8 cellular contexts compared by ENCODE assay signal in genomic region chr1:183841550-183841949, GRCh38. TPM values are rescaled to one million over a fixed set of nuclear protein-coding genes. Genes with fewer than 3 reads are reported as not detected.
DNase-seq lines count a peak whose midpoint lies in the region; ATAC-seq and TF ChIP-seq lines count a peak whose summit lies in the region.

No MANE protein-coding gene starts in this region.

- peak overlapping the region; percentile 66 for H3K4me2 ChIP-seq in skeletal muscle satellite cell (ENCODE audit: low read length)

- no peak overlapping the region for H3K27ac ChIP-seq in RWPE1
- no peak overlapping the region for H3K27ac ChIP-seq in caudate nucleus (ENCODE audit: low read depth, low read length)

- H3K27me3 ChIP-seq in skeletal muscle satellite cell (ENCODE audit: control insufficient read depth, insufficient read depth, low read length) = no peaks in the 10 kb centered on the region

- no peak for TF ChIP-seq CTCF in RWPE1 (conservative IDR thresholded peaks at IDR 0.05; ENCODE audit: low read depth)

- no peak overlapping the region for H3K4me3 ChIP-seq in skeletal muscle satellite cell (ENCODE audit: low read length)

- H3K27ac Mint-ChIP-seq in activated CD4-positive, alpha-beta T cell treated with anti-CD3 and anti-CD28 coated beads, Interleukin-2, amount 10 ng/mL, durations not matched to agents 7 days and 5 days = peak overlapping the region; percentile 2
- H3K27ac Mint-ChIP-seq in activated CD4-positive, alpha-beta memory T cell treated with anti-CD3 and anti-CD28 coated beads for 36 hours = peak overlapping the region; percentile 66

- H3K4me1 ChIP-seq in skeletal muscle satellite cell (ENCODE audit: control insufficient read depth, insufficient read depth, low read length) = peaks cover 45% of the 10 kb centered on the region

- POLR2A ChIA-PET in activated CD4-positive, alpha-beta T cell treated with anti-CD3 and anti-CD28 coated beads, Interleukin-2, amount 10 ng/mL, durations not matched to agents 7 days and 5 days (lab: Charles Lee) = interaction anchor here (0.6 kb wide), 1 partner anchor 45 kb away, joined by 3 read pairs; no protein-coding TSS in a partner anchor
- POLR2A ChIA-PET in activated CD4-positive, alpha-beta memory T cell treated with anti-CD3 and anti-CD28 coated beads for 36 hours (lab: Charles Lee) = no interaction called here
- POLR2A ChIA-PET in RWPE1 (lab: Yijun Ruan, JAX; ENCODE audit: low non-redundant PET) = no interaction called here

- H3K9ac ChIP-seq in skeletal muscle satellite cell (ENCODE audit: low read depth, low read length) = no peak overlapping the region

- no peaks in the 10 kb centered on the region for H3K36me3 Mint-ChIP-seq in activated CD4-positive, alpha-beta T cell treated with anti-CD3 and anti-CD28 coated beads, Interleukin-2, amount 10 ng/mL, durations not matched to agents 7 days and 5 days (ENCODE audit: low read depth)
- H3K36me3 Mint-ChIP-seq in activated CD4-positive, alpha-beta memory T cell treated with anti-CD3 and anti-CD28 coated beads for 36 hours = no peaks in the 10 kb centered on the region

- no peak overlapping the region for H3K4me3 Mint-ChIP-seq in activated CD4-positive, alpha-beta T cell treated with anti-CD3 and anti-CD28 coated beads, Interleukin-2, amount 10 ng/mL, durations not matched to agents 7 days and 5 days
- peak overlapping the region; percentile 6 for H3K4me3 Mint-ChIP-seq in activated CD4-positive, alpha-beta memory T cell treated with anti-CD3 and anti-CD28 coated beads for 36 hours

- no peaks in the 10 kb centered on the region for H3K9me3 ChIP-seq in skeletal muscle satellite cell (replicated peaks; ENCODE audit: low read length)

- no peaks in the 10 kb centered on the region for H3K9me3 Mint-ChIP-seq in activated CD4-positive, alpha-beta T cell treated with anti-CD3 and anti-CD28 coated beads, Interleukin-2, amount 10 ng/mL, durations not matched to agents 7 days and 5 days
- H3K9me3 Mint-ChIP-seq in activated CD4-positive, alpha-beta memory T cell treated with anti-CD3 and anti-CD28 coated beads for 36 hours = no peaks in the 10 kb centered on the region

- ATAC-seq in HG02642 (IDR thresholded peaks at IDR 0.05; ENCODE audit: poor library complexity, unreplicated experiment) = peak; percentile 48

- peaks cover 21% of the 10 kb centered on the region for H3K4me1 Mint-ChIP-seq in activated CD4-positive, alpha-beta T cell treated with anti-CD3 and anti-CD28 coated beads, Interleukin-2, amount 10 ng/mL, durations not matched to agents 7 days and 5 days
- H3K4me1 Mint-ChIP-seq in activated CD4-positive, alpha-beta memory T cell treated with anti-CD3 and anti-CD28 coated beads for 36 hours (ENCODE audit: low read depth) = peaks cover 25% of the 10 kb centered on the region

- CTCF ChIA-PET in activated CD4-positive, alpha-beta T cell treated with anti-CD3 and anti-CD28 coated beads, Interleukin-2, amount 10 ng/mL, durations not matched to agents 7 days and 5 days (lab: Charles Lee) = interaction anchor here (1.2 to 1.9 kb wide), 2 partner anchors 10 to 74 kb away, joined by 3 to 6 read pairs; no protein-coding TSS in a partner anchor
- CTCF ChIA-PET in activated CD4-positive, alpha-beta memory T cell treated with anti-CD3 and anti-CD28 coated beads for 36 hours (lab: Charles Lee) = interaction anchor here (2.1 kb wide), 1 partner anchor 75 kb away, joined by 8 read pairs; no protein-coding TSS in a partner anchor
- CTCF ChIA-PET in RWPE1 (lab: Yijun Ruan, JAX) = no interaction called here

- H3K36me3 ChIP-seq in skeletal muscle satellite cell (ENCODE audit: insufficient read depth, low read length) = peaks cover 3% of the 10 kb centered on the region

- intact Hi-C loops in activated CD4-positive, alpha-beta memory T cell treated with anti-CD3 and anti-CD28 coated beads for 36 hours (cut with micrococcal nuclease) = loop anchor here (1.0 to 5.0 kb wide), 3 partner anchors 34 to 249 kb away; partner anchors contain the start of genes NCF2 and RGL1

- no peaks in the 10 kb centered on the region for H3K27me3 Mint-ChIP-seq in activated CD4-positive, alpha-beta T cell treated with anti-CD3 and anti-CD28 coated beads, Interleukin-2, amount 10 ng/mL, durations not matched to agents 7 days and 5 days
- H3K27me3 Mint-ChIP-seq in activated CD4-positive, alpha-beta memory T cell treated with anti-CD3 and anti-CD28 coated beads for 36 hours = no peaks in the 10 kb centered on the region

- DNase-seq in activated CD4-positive, alpha-beta T cell treated with anti-CD3 and anti-CD28 coated beads, Interleukin-2, amount 10 ng/mL, durations not matched to agents 7 days and 5 days = no peak
- DNase-seq in activated CD4-positive, alpha-beta T cell treated with anti-CD3 and anti-CD28 coated beads, Interleukin-2, amount 50 U/mL, for 4 hours = no peak
- DNase-seq in activated CD4-positive, alpha-beta memory T cell treated with anti-CD3 and anti-CD28 coated beads for 36 hours = no peak
- DNase-seq in NCI-H748 treated with DMSO at 0.1 percent for 48 hours (lab: John Stamatoyannopoulos, UW) (no peak), RWPE1 (ENCODE audit: low spot score) (no peak), caudate nucleus (lab: John Stamatoyannopoulos, UW) (no peak)

RNA-seq across cellular contexts. Expression of gene RGL1, which starts 36.6 kb away (rescaled TPM):
- total RNA-seq in activated CD4-positive, alpha-beta T cell treated with anti-CD3 and anti-CD28 coated beads, Interleukin-2, amount 10 ng/mL, durations not matched to agents 7 days and 5 days = 1 to 10 TPM; 2.6 TPM
- total RNA-seq in activated CD4-positive, alpha-beta memory T cell treated with anti-CD3 and anti-CD28 coated beads for 36 hours = 1 to 10 TPM; 1.8 TPM
- total RNA-seq in skeletal muscle satellite cell (2012; rRNA removed) = 16.4 and 21.8 TPM in 2 replicates
